ENCODE assay signal across 9 cellular contexts in the genomic region with DNA sequence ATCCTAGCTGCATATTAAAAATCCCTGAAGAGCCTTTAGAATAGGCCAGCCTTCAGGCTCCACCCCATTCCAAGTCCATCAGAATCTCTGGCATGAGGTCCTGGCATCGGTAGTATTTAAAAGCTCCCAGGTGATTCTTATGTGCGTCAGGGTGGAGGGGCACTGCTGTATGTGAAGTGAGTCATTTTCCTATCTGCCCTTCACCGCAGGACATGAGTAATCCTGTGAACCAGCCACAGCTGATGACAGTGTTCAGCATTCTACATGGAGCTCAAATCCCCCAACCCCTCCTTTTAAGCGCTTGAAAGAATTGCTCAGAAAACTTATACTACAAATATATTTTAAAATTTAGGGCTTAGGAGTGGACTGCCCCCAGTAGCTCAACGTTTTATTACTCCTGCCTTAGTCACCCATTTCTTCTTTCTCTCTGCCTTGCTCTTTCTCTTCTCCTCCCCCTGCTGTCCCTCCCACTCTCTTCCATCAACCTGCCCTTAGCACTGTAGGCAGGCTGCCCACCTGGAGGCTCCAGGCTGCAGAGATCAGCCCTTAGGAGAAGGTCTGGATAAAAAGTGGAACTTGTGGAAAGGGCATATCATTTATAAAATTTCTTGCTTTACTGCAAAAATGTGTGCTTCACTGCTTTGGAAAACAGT.
A peak's percentile ranks its signal among the peaks of the same experiment; 100 is the strongest.
DNase-seq lines count a peak whose midpoint lies in the region; ATAC-seq and TF ChIP-seq lines count a peak whose summit lies in the region.
"Had no signal": no experiment of that assay in that cellular context is flagged by ENCODE, and none has a peak within 500 bp of the region (broad histone marks: within the 10 kb centered on the region; RNA-seq: fewer than 3 reads in every experiment).

No MANE protein-coding gene starts in this region.

- no peak overlapping the region for H3K9ac ChIP-seq in IMR-90 (ENCODE audit: low read depth, low read length)

- no TSS peak for BruUV-seq in IMR-90 (replicated peaks; lab: Mats Ljungman, UMichigan)

- dilution Hi-C loops in IMR-90 (cut with HindIII; ENCODE audit: low sequenced_read_pairs, unreplicated experiment) = no loop called here

- peak; percentile 64 for ATAC-seq in GM23338
- peak; percentile 98 for ATAC-seq in IMR-90 (ENCODE audit: low read depth)

- no peak overlapping the region; the same call in 2 of the 3 replicates for H3K4me3 Mint-ChIP-seq in GM23338

- H3K36me3 ChIP-seq in GM23338 (ENCODE audit: insufficient read depth) = no peaks in the 10 kb centered on the region
- H3K36me3 ChIP-seq in IMR-90 (ENCODE audit: control insufficient read depth, insufficient read depth, low read length) = no peaks in the 10 kb centered on the region
- H3K36me3 ChIP-seq: thoracic aorta had no signal

- peaks cover 7% of the 10 kb centered on the region for H3K27me3 Mint-ChIP-seq in GM23338 (ENCODE audit: insufficient read depth, low read depth, poor library complexity)

- H2BK20ac ChIP-seq in IMR-90 (ENCODE audit: low read depth, low read length) = peak overlapping the region; percentile 96

- peak overlapping the region; percentile 2 to 9; a peak in 3 of 4 replicates for H4K8ac ChIP-seq in IMR-90 (ENCODE audit: low read depth in 2 of 2, low read length in 2 of 2)

- H3K4ac ChIP-seq in IMR-90 (ENCODE audit: low read depth, low read length) = peak overlapping the region; percentile 87

- H3K9me3 Mint-ChIP-seq in GM23338 = no peaks in the 10 kb centered on the region

- H2BK5ac ChIP-seq in IMR-90 (ENCODE audit: low read depth, low read length, poor library complexity, severe bottlenecking) = peak overlapping the region; percentile 89

- H4K5ac ChIP-seq in IMR-90 (ENCODE audit: low read depth, low read length) = peak overlapping the region; percentile 72; the same call in 1 of the 2 replicates

- H2AK5ac ChIP-seq in IMR-90 (ENCODE audit: low read depth, low read length) = peak overlapping the region; percentile 69

- intact Hi-C loops in IMR-90 (cut with micrococcal nuclease) = loop anchor here (2.0 to 10.0 kb wide), 2 partner anchors 73 to 179 kb away; a partner anchor contains a TSS

- peaks cover 8% of the 10 kb centered on the region; the same call in 1 of the 2 replicates for H3F3A ChIP-seq in GM23338 (replicated peaks; ENCODE audit: low read depth)

- no peak overlapping the region for H2AK9ac ChIP-seq in IMR-90 (replicated peaks; ENCODE audit: low read depth, low read length, poor library complexity)

- H3K27me3 ChIP-seq in GM23338 (ENCODE audit: insufficient read depth) = no peaks in the 10 kb centered on the region
- H3K27me3 ChIP-seq in IMR-90 (ENCODE audit: control insufficient read depth, insufficient read depth, low read length) = no peaks in the 10 kb centered on the region

- H2BK15ac ChIP-seq in IMR-90 (ENCODE audit: low read depth, low read length) = peak overlapping the region; percentile 92

- no peaks in the 10 kb centered on the region for H3K9me3 ChIP-seq in IMR-90 (ENCODE audit: control insufficient read depth, insufficient read depth, low read length)
- H3K9me3 ChIP-seq: thoracic aorta had no signal

- H3K56ac ChIP-seq in IMR-90 (ENCODE audit: extremely low read depth, insufficient read depth, low read length) = no peak overlapping the region

- peak overlapping the region; percentile 48; the same call in 1 of the 2 replicates for H3K18ac ChIP-seq in IMR-90 (ENCODE audit: low read depth, low read length)

- no peak overlapping the region; the same call in 1 of the 2 replicates for H3K23ac ChIP-seq in IMR-90 (ENCODE audit: low read depth, low read length)

- H3K27ac ChIP-seq in GM23338 (ENCODE audit: low read depth) (no peak overlapping the region), IMR-90 (ENCODE audit: insufficient read depth, low read length) (peak overlapping the region; percentile 31)
- H3K27ac ChIP-seq: thoracic aorta had no signal

- TF ChIP-seq CTCF in GM13976 (IDR thresholded peaks at IDR 0.05; ENCODE audit: borderline replicate concordance, control extremely low read depth, extremely low read depth, insufficient read depth, missing control alignments) = no peak
- no peak; a peak in 1 of 4 replicates for TF ChIP-seq CTCF in GM23338 (conservative IDR thresholded peaks at IDR 0.05; ENCODE audit: low read depth in 2 of 2)
- 0 out of 2 replicates have a peak, but pooled peaks have one; percentile 12 for TF ChIP-seq CTCF in IMR-90 (conservative IDR thresholded peaks at IDR 0.05; ENCODE audit: low read depth, low read length)
- peak; percentile 11 for TF ChIP-seq CTCF in fibroblast of villous mesenchyme (IDR thresholded peaks at IDR 0.05; ENCODE audit: insufficient read depth, low read depth, low read length)

- H3K79me2 ChIP-seq in GM23338 (replicated peaks; ENCODE audit: insufficient read depth) = no peaks in the 10 kb centered on the region

- TF ChIP-seq RAD21 in IMR-90 (IDR thresholded peaks at IDR 0.05; ENCODE audit: low read length) = no peak; the same call in 1 of the 2 replicates

- H3K4me2 ChIP-seq in GM23338 = 0 out of 2 replicates have a peak overlapping the region, but pooled peaks have one; percentile 43
- H3K4me2 ChIP-seq in IMR-90 (ENCODE audit: low read depth, low read length) = peak overlapping the region; percentile 68; the same call in 1 of the 2 replicates

- DNase-seq in GM13976 (ENCODE audit: low spot score) (peak; percentile 84), GM23338 (ENCODE audit: low spot score) (peak; percentile 42), IMR-90 (peak; percentile 100), fibroblast of villous mesenchyme (ENCODE audit: low read depth) (peak; percentile 92), nucleus accumbens (lab: John Stamatoyannopoulos, UW) (no peak), KG1 (lab: John Stamatoyannopoulos, UW) (no peak)
- DNase-seq in activated CD4-positive, alpha-beta T cell treated with anti-CD3 and anti-CD28 coated beads, Interleukin-2, amount 50 U/mL, for 1 hour = peak; percentile 15
- peak; percentile 10 to 16 for DNase-seq in stimulated activated CD8-positive, alpha-beta memory T cell treated with anti-CD3 and anti-CD28 coated beads, Interleukin-15, amount 100 ng/mL, for 4 hours (ENCODE audit: low read depth in 2 of 2)

- H2BK120ac ChIP-seq in IMR-90 (ENCODE audit: low read depth, low read length) = peak overlapping the region; percentile 97

- H2AFZ ChIP-seq in GM23338 = peak overlapping the region; percentile 43; the same call in 1 of the 2 replicates
- H2AFZ ChIP-seq in IMR-90 (replicated peaks; ENCODE audit: low read length, poor library complexity) = no peak overlapping the region

- peaks cover 5% of the 10 kb centered on the region; the same call in 1 of the 2 replicates for H3K9me1 ChIP-seq in IMR-90 (ENCODE audit: insufficient read depth, low read length)

- H3K14ac ChIP-seq in IMR-90 (replicated peaks; ENCODE audit: low read depth, low read length) = peak overlapping the region; percentile 34; the same call in 1 of the 2 replicates

- no CpG with 5 or more reads among the region's 5 CpGs for WGBS in IMR-90 (ENCODE audit: extremely low coverage in 2 of 2, insufficient read length in 1 of 2), 2 experiments

- CTCF ChIA-PET in IMR-90 (lab: Yijun Ruan, JAX) = interaction anchor here (0.6 to 1.2 kb wide), 6 partner anchors 14 to 799 kb away, joined by 3 to 4 read pairs (median 3); no protein-coding TSS in a partner anchor

- in situ Hi-C loops in GM13976 (cut with MboI; ENCODE audit: low sequenced_read_pairs, unreplicated experiment) (loop anchor here (10.0 kb wide), 3 partner anchors 79 to 339 kb away; no protein-coding TSS in a partner anchor), IMR-90 (cut with MboI; ENCODE audit: low sequenced_read_pairs) (no loop called here)

- H3K36me3 Mint-ChIP-seq in GM23338 (ENCODE audit: low read depth) = 0 out of 3 replicates have a peak, but pooled peaks cover 6% of the 10 kb centered on the region

- peaks cover 12% of the 10 kb centered on the region for H3K4me1 ChIP-seq in GM23338 (ENCODE audit: insufficient read depth)
- peaks cover 15% of the 10 kb centered on the region for H3K4me1 ChIP-seq in IMR-90 (ENCODE audit: control insufficient read depth, insufficient read depth, low read length)

- H3K4me3 ChIP-seq in GM23338 (no peak overlapping the region), IMR-90 (ENCODE audit: insufficient read depth, low read depth, low read length) (no peak overlapping the region), fibroblast of villous mesenchyme (ENCODE audit: low read depth, low read length) (no peak overlapping the region)
- H3K4me3 ChIP-seq: thoracic aorta had no signal

- no peak overlapping the region for H3K27ac Mint-ChIP-seq in GM23338

- H4K20me1 ChIP-seq in GM23338 (replicated peaks; ENCODE audit: insufficient read depth) (no peaks in the 10 kb centered on the region), IMR-90 (ENCODE audit: insufficient read depth, low read length) (no peaks in the 10 kb centered on the region)

- POLR2A ChIA-PET in IMR-90 (lab: Charles Lee; ENCODE audit: unreplicated experiment) = no interaction called here

- no peak for TF ChIP-seq POLR2A in IMR-90 (IDR thresholded peaks at IDR 0.05; ENCODE audit: low read depth, low read length)

- H3K79me1 ChIP-seq in IMR-90 (ENCODE audit: low read depth in 1 of 2, low read length in 2 of 2) = peaks cover 0 to 6% of the 10 kb centered on the region in 2 experiments; a peak in 3 of 4 replicates

- H3K9me2 ChIP-seq in GM23338 (ENCODE audit: insufficient read depth) = no peaks in the 10 kb centered on the region

- peak overlapping the region; percentile 63 for H4K91ac ChIP-seq in IMR-90 (ENCODE audit: insufficient read depth, low read depth, low read length)

- H3K4me1 Mint-ChIP-seq in GM23338 = peaks cover 16% of the 10 kb centered on the region

TF ChIP-seq in GM23338, 12 proteins besides CTCF, POLR2A, EP300 and RAD21 (continues in another document):
- no peak for TF ChIP-seq ZNF114 (CRISPR knock-in tag; IDR thresholded peaks at IDR 0.05)
- no peak for TF ChIP-seq STAT1 (IDR thresholded peaks at IDR 0.05; ENCODE audit: unreplicated experiment)

TF ChIP-seq in IMR-90, 13 proteins besides CTCF, POLR2A, EP300 and RAD21 (continues in another document):
- peak; percentile 24; the same call in 1 of the 2 replicates for TF ChIP-seq CEBPB (IDR thresholded peaks at IDR 0.05; ENCODE audit: low read depth, low read length)
- no peak for TF ChIP-seq RCOR1 (IDR thresholded peaks at IDR 0.05; ENCODE audit: insufficient replicate concordance, low read length)
- peak; percentile 98 for TF ChIP-seq FOS (IDR thresholded peaks at IDR 0.05; ENCODE audit: low read depth, low read length)
- no peak for TF ChIP-seq NFE2L2 (IDR thresholded peaks at IDR 0.05; ENCODE audit: low read depth, low read length)
- TF ChIP-seq MAFK (IDR thresholded peaks at IDR 0.05; ENCODE audit: low read depth, low read length) = no peak
- TF ChIP-seq MXI1 (IDR thresholded peaks at IDR 0.05; ENCODE audit: borderline replicate concordance, low read depth, low read length) = no peak
- TF ChIP-seq RFX5 (IDR thresholded peaks at IDR 0.05; ENCODE audit: low read depth, low read length) = no peak
- peak; percentile 21; the same call in 1 of the 2 replicates for TF ChIP-seq SMC3 (IDR thresholded peaks at IDR 0.05; ENCODE audit: low read depth, low read length)

Comparison
In these comparisons a context has a peak if more than half of its experiments do, and no peak if none do; other contexts are left out.
1. DNase-seq: peak in GM13976 (single experiment), GM23338 (single experiment), IMR-90 (single experiment), activated CD4-positive, alpha-beta T cell treated with anti-CD3 and anti-CD28 coated beads, Interleukin-2, amount 50 U/mL, for 1 hour (single experiment), fibroblast of villous mesenchyme (single experiment) and stimulated activated CD8-positive, alpha-beta memory T cell treated with anti-CD3 and anti-CD28 coated beads, Interleukin-15, amount 100 ng/mL, for 4 hours (2 of 2); none in nucleus accumbens (0 of 56) and KG1 (single experiment).
2. CTCF ChIP-seq: peak in IMR-90 (single experiment) and fibroblast of villous mesenchyme (single experiment); none in GM13976 (single experiment) and GM23338 (0 of 2).